ENCODE assay signal across 28 cellular contexts in genomic region chrX:150119323-150119722, GRCh38.
"Had no signal": no experiment of that assay in that cellular context is flagged by ENCODE, and none has a peak within 500 bp of the region (broad histone marks: within the 10 kb centered on the region; RNA-seq: fewer than 3 reads in every experiment).

No MANE protein-coding gene starts in this region.

- H3K36me3 ChIP-seq: ascending aorta, MG63, Peyer's patch had no signal

- H3K4me1 ChIP-seq: ascending aorta, body of pancreas, Peyer's patch had no signal

- DNase-seq: activated CD4-positive, alpha-beta T cell treated with anti-CD3 and anti-CD28 coated beads, Interleukin-2, amount 10 ng/mL, durations not matched to agents 24 days and 14 days; activated CD4-positive, alpha-beta T cell treated with anti-CD3 and anti-CD28 coated beads, Interleukin-2, amount 50 U/mL, for 48 hours; activated CD4-positive, CD25-positive, alpha-beta regulatory T cell treated with anti-CD3 and anti-CD28 coated beads, Interleukin-2, amount 50 U/mL, for 72 hours; activated CD8-positive, alpha-beta memory T cell treated with anti-CD3 and anti-CD28 coated beads, Interleukin-2, amount 10 ng/mL, durations not matched to agents 7 days and 5 days; activated effector memory CD4-positive, alpha-beta T cell treated with Interleukin-2 at 50 U/mL for 16 hours; activated naive CD4-positive, alpha-beta T cell; activated naive CD8-positive, alpha-beta T cell treated with anti-CD3 and anti-CD28 coated beads, Interleukin-2, amount 50 U/mL, for 24 hours; activated T-cell treated with anti-CD3 and anti-CD28 coated beads, Interleukin-2, amount 50 U/mL, for 24 hours; amniotic stem cell; body of pancreas; central memory CD4-positive, alpha-beta T cell; MG63; MV-4-11; NCI-H1436; NCI-H1694 treated with DMSO at 0.1 percent for 48 hours; NCI-H2081 treated with DMSO at 0.1 percent for 48 hours; NCI-H345; NCI-H510A; NCI-H526 treated with DMSO at 0.1 percent for 48 hours; NCI-H82; Peyer's patch; SHP77 treated with DMSO at 0.1 percent for 48 hours; T-helper 17 cell; T-helper 9 cell had no signal

- H3K27ac ChIP-seq: ascending aorta, body of pancreas, coronary artery, KMS-11, Peyer's patch, RWPE1 had no signal

- H3K9ac ChIP-seq: KMS-11 had no signal

- H3K4me3 ChIP-seq: ascending aorta, body of pancreas, coronary artery, MG63, Peyer's patch had no signal

- H3K4me2 ChIP-seq: KMS-11 had no signal

- H3K9me3 ChIP-seq: ascending aorta, body of pancreas, MG63, Peyer's patch had no signal

- H3K27me3 ChIP-seq: ascending aorta, body of pancreas, MG63, Peyer's patch had no signal
